ENCODE assay signal across 9 cellular contexts in genomic region chr3:192063570-192063969, GRCh38.
A peak's percentile ranks its signal among the peaks of the same experiment; 100 is the strongest.
DNase-seq lines count a peak whose midpoint lies in the region; ATAC-seq and TF ChIP-seq lines count a peak whose summit lies in the region.
"Had no signal": no experiment of that assay in that cellular context is flagged by ENCODE, and none has a peak within 500 bp of the region (broad histone marks: within the 10 kb centered on the region; RNA-seq: fewer than 3 reads in every experiment).

No MANE protein-coding gene starts in this region.

- intact Hi-C loops in activated CD4-positive, alpha-beta T cell treated with anti-CD3 and anti-CD28 coated beads for 36 hours (cut with DNase I, micrococcal nuclease) = no loop called here
- intact Hi-C loops in ovary (cut with DNase I) = no loop called here

- ATAC-seq in GM18873 (IDR thresholded peaks at IDR 0.05; ENCODE audit: low FRiP score, unreplicated experiment) (peak; percentile 91), HG02938 (IDR thresholded peaks at IDR 0.05; ENCODE audit: unreplicated experiment) (peak; percentile 61)
- ATAC-seq in activated CD4-positive, alpha-beta T cell treated with anti-CD3 and anti-CD28 coated beads for 36 hours = no peak

- peaks cover 5% of the 10 kb centered on the region for H3K4me1 Mint-ChIP-seq in nephron
- H3K4me1 Mint-ChIP-seq in activated CD4-positive, alpha-beta T cell treated with anti-CD3 and anti-CD28 coated beads for 36 hours = no peaks in the 10 kb centered on the region

- H3K4me3 Mint-ChIP-seq in nephron = peak overlapping the region in 2 of 3 experiments; percentile 44 to 52
- H3K4me3 Mint-ChIP-seq in activated CD4-positive, alpha-beta T cell treated with anti-CD3 and anti-CD28 coated beads for 36 hours = no peak overlapping the region

- TF ChIP-seq EP300 in ovary (IDR thresholded peaks at IDR 0.05) = no peak

- no peaks in the 10 kb centered on the region for H3K36me3 ChIP-seq in ovary

- CTCF ChIA-PET in activated CD4-positive, alpha-beta T cell treated with anti-CD3 and anti-CD28 coated beads for 36 hours (lab: Charles Lee) = no interaction called here

- WGBS in ovary, 3 donors = 59 to 80% (median 71%) methylated on average over 14 to 16 of the region's 16 CpGs

- no peaks in the 10 kb centered on the region for H3K9me3 ChIP-seq in ovary

- TF ChIP-seq POLR2A in ovary (IDR thresholded peaks at IDR 0.05) = no peak

- in situ Hi-C loops in astrocyte of the cerebellum (cut with HindIII; ENCODE audit: low sequenced_read_pairs) = no loop called here

- TF ChIP-seq CTCF in astrocyte of the cerebellum (IDR thresholded peaks at IDR 0.05; ENCODE audit: low read depth, low read length, missing control alignments) (no peak), nephron (IDR thresholded peaks at IDR 0.05; ENCODE audit: unreplicated experiment in 3 of 3) (no peak), ovary (IDR thresholded peaks at IDR 0.05) (no peak)

- H3K36me3 Mint-ChIP-seq in nephron (ENCODE audit: low read depth) = no peaks in the 10 kb centered on the region
- H3K36me3 Mint-ChIP-seq in activated CD4-positive, alpha-beta T cell treated with anti-CD3 and anti-CD28 coated beads for 36 hours (ENCODE audit: low read depth) = no peaks in the 10 kb centered on the region

- no peaks in the 10 kb centered on the region for H3K4me1 ChIP-seq in ovary (ENCODE audit: insufficient read depth)

- DNase-seq in astrocyte of the cerebellum (ENCODE audit: low read depth) (no peak), NCI-H2196 (lab: John Stamatoyannopoulos, UW; ENCODE audit: unreplicated experiment) (no peak), ovary (no peak)
- DNase-seq in effector CD8-positive, alpha-beta T cell (lab: John Stamatoyannopoulos, UW) = no peak
- DNase-seq in activated CD4-positive, alpha-beta T cell treated with anti-CD3 and anti-CD28 coated beads for 36 hours = no peak

- no peaks in the 10 kb centered on the region for H3K27me3 ChIP-seq in ovary

- POLR2A ChIA-PET in activated CD4-positive, alpha-beta T cell treated with anti-CD3 and anti-CD28 coated beads for 36 hours (lab: Charles Lee) = no interaction called here

- H3K9me3 Mint-ChIP-seq in nephron = no peaks in the 10 kb centered on the region
- H3K9me3 Mint-ChIP-seq in activated CD4-positive, alpha-beta T cell treated with anti-CD3 and anti-CD28 coated beads for 36 hours (ENCODE audit: low read depth) = peaks cover 2% of the 10 kb centered on the region

- H3K27me3 Mint-ChIP-seq in nephron (ENCODE audit: low read depth) = no peaks in the 10 kb centered on the region
- no peaks in the 10 kb centered on the region for H3K27me3 Mint-ChIP-seq in activated CD4-positive, alpha-beta T cell treated with anti-CD3 and anti-CD28 coated beads for 36 hours

- peak overlapping the region; percentile 23 for H3K4me3 ChIP-seq in astrocyte of the cerebellum (ENCODE audit: low read depth, low read length)
- H3K4me3 ChIP-seq in ovary = no peak overlapping the region

- H3K27ac ChIP-seq in ovary = no peak overlapping the region
- H3K27ac ChIP-seq: HL-60 had no signal

- H3K27ac Mint-ChIP-seq in nephron = no peak overlapping the region
- H3K27ac Mint-ChIP-seq in activated CD4-positive, alpha-beta T cell treated with anti-CD3 and anti-CD28 coated beads for 36 hours = no peak overlapping the region
